Comparison of ENCODE assay signal across 13 cellular contexts in the genomic region with DNA sequence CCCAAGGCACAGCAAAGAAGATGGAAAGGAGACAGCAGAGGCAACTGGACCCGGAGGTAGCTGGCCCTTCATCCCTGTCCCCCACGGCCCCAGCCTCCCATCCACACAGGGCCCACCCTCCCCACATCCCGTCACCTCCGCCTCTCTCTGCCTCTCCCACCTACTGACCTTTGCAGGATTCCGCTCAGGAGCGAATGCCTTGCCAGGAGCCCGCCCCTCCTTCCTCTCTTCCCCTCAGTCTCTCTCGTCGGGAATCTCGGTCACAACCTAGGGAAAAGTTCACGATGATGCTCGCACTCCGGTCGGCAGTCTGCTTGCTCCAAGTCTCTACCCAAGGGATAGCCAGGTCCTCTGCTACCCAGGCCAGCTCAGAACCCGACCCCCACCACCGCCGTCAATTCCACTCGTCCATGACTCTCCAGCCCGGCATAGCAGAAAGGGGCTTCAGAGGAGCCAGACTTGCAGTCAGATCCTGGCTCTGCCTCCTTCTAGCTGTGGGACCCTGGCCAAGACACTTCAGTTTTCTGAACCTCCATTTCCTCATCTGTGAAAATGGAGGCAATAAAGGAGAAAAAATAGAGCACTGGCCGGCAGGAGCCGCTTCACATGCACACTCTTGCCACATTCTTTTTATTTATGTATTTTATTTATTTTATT. TPM values are rescaled to one million over a fixed set of nuclear protein-coding genes. Genes with fewer than 3 reads are reported as not detected.
DNase-seq lines count a peak whose midpoint lies in the region; ATAC-seq and TF ChIP-seq lines count a peak whose summit lies in the region.
"Had no signal": no experiment of that assay in that cellular context is flagged by ENCODE, and none has a peak within 500 bp of the region (broad histone marks: within the 10 kb centered on the region; RNA-seq: fewer than 3 reads in every experiment).

No MANE protein-coding gene starts in this region.

- peak overlapping the region; percentile 15 for H3K27ac Mint-ChIP-seq in activated naive CD8-positive, alpha-beta T cell treated with anti-CD3 and anti-CD28 coated beads, Interleukin-2, amount 50 U/mL, for 24 hours
- H3K27ac Mint-ChIP-seq in activated naive CD8-positive, alpha-beta T cell treated with anti-CD3 and anti-CD28 coated beads for 36 hours: no peak overlapping the region
- H3K27ac Mint-ChIP-seq in T-cell (peak overlapping the region; percentile 31 to 55), natural killer cell (peak overlapping the region; percentile 61 to 75)

- peaks cover 17% of the 10 kb centered on the region for H3K36me3 Mint-ChIP-seq in activated naive CD8-positive, alpha-beta T cell treated with anti-CD3 and anti-CD28 coated beads, Interleukin-2, amount 50 U/mL, for 24 hours (ENCODE audit: low read depth)
- H3K36me3 Mint-ChIP-seq in activated naive CD8-positive, alpha-beta T cell treated with anti-CD3 and anti-CD28 coated beads for 36 hours: peaks cover 5% of the 10 kb centered on the region
- H3K36me3 Mint-ChIP-seq in T-cell (peaks cover 41% of the 10 kb centered on the region), natural killer cell (peaks cover 14% of the 10 kb centered on the region)

- ATAC-seq in activated naive CD8-positive, alpha-beta T cell treated with anti-CD3 and anti-CD28 coated beads, Interleukin-2, amount 50 U/mL, for 24 hours: no peak
- ATAC-seq in T-cell (replicated peaks in 1 of 4): no peak
- ATAC-seq in natural killer cell: no peak
- ATAC-seq in GM18870 (IDR thresholded peaks at IDR 0.05; ENCODE audit: unreplicated experiment): no peak

- no peaks in the 10 kb centered on the region for H3K9me3 ChIP-seq in tibial artery
- H3K9me3 ChIP-seq: Peyer's patch, testis had no signal

- H3K4me1 ChIP-seq in tibial artery: peaks cover 0 to 72% (median 63%) of the 10 kb centered on the region in 4 donors

- CTCF ChIA-PET in T-cell (lab: Charles Lee): no interaction called here

- intact Hi-C loops in natural killer cell (cut with micrococcal nuclease) (no loop called here), tibial artery (cut with DNase I; ENCODE audit: low total_unique reads) (no loop called here)

- POLR2A ChIA-PET in T-cell (lab: Charles Lee): interaction anchor here in 1 of 2 donors (0.6 to 0.7 kb wide), 2 partner anchors 22 to 121 kb away, joined by 6 read pairs; no protein-coding TSS in a partner anchor

- H3K27me3 Mint-ChIP-seq in activated naive CD8-positive, alpha-beta T cell treated with anti-CD3 and anti-CD28 coated beads, Interleukin-2, amount 50 U/mL, for 24 hours: no peaks in the 10 kb centered on the region
- no peaks in the 10 kb centered on the region for H3K27me3 Mint-ChIP-seq in activated naive CD8-positive, alpha-beta T cell treated with anti-CD3 and anti-CD28 coated beads for 36 hours
- H3K27me3 Mint-ChIP-seq in T-cell: no peaks in the 10 kb centered on the region
- H3K27me3 Mint-ChIP-seq in natural killer cell (ENCODE audit: low read depth in 2 of 2): no peaks in the 10 kb centered on the region

- no peak for DNase-seq in activated naive CD8-positive, alpha-beta T cell treated with anti-CD3 and anti-CD28 coated beads, Interleukin-2, amount 50 U/mL, for 24 hours
- DNase-seq in activated naive CD8-positive, alpha-beta T cell treated with anti-CD3 and anti-CD28 coated beads for 36 hours: no peak
- DNase-seq in T-cell: no peak
- no peak for DNase-seq in natural killer cell
- DNase-seq in tibial artery: no peak
- DNase-seq in D341Med (ENCODE audit: low spot score): no peak
- DNase-seq in HPDE6-E6E7 (ENCODE audit: extremely low spot score): no peak
- DNase-seq: DMS 273 treated with DMSO at 0.1 percent for 48 hours, glutamatergic neuron, NCI-H446 treated with DMSO at 0.1 percent for 48 hours, Peyer's patch, testis had no signal

- TF ChIP-seq CTCF in natural killer cell (IDR thresholded peaks at IDR 0.05) (no peak), tibial artery (IDR thresholded peaks at IDR 0.05) (no peak)

- no peak overlapping the region for H3K4me3 ChIP-seq in tibial artery
- H3K4me3 ChIP-seq: Peyer's patch, testis had no signal

- H3K4me1 Mint-ChIP-seq in activated naive CD8-positive, alpha-beta T cell treated with anti-CD3 and anti-CD28 coated beads, Interleukin-2, amount 50 U/mL, for 24 hours: peaks cover 30% of the 10 kb centered on the region
- peaks cover 28% of the 10 kb centered on the region for H3K4me1 Mint-ChIP-seq in activated naive CD8-positive, alpha-beta T cell treated with anti-CD3 and anti-CD28 coated beads for 36 hours
- H3K4me1 Mint-ChIP-seq in T-cell: peaks cover 33 to 60% (median 49%) of the 10 kb centered on the region in 3 donors
- H3K4me1 Mint-ChIP-seq in natural killer cell: peaks cover 31 to 59% of the 10 kb centered on the region in 2 donors

- H3K27ac ChIP-seq in tibial artery: peak overlapping the region; percentile 98
- H3K27ac ChIP-seq: testis had no signal

- no peak overlapping the region for H3K4me3 Mint-ChIP-seq in activated naive CD8-positive, alpha-beta T cell treated with anti-CD3 and anti-CD28 coated beads, Interleukin-2, amount 50 U/mL, for 24 hours
- H3K4me3 Mint-ChIP-seq in activated naive CD8-positive, alpha-beta T cell treated with anti-CD3 and anti-CD28 coated beads for 36 hours: no peak overlapping the region
- H3K4me3 Mint-ChIP-seq in T-cell: no peak overlapping the region
- H3K4me3 Mint-ChIP-seq in natural killer cell: no peak overlapping the region

- peaks cover 49 to 73% (median 57%) of the 10 kb centered on the region in 3 donors for H3K36me3 ChIP-seq in tibial artery

- H3K9me3 Mint-ChIP-seq in activated naive CD8-positive, alpha-beta T cell treated with anti-CD3 and anti-CD28 coated beads, Interleukin-2, amount 50 U/mL, for 24 hours: no peaks in the 10 kb centered on the region
- H3K9me3 Mint-ChIP-seq in activated naive CD8-positive, alpha-beta T cell treated with anti-CD3 and anti-CD28 coated beads for 36 hours: no peaks in the 10 kb centered on the region
- H3K9me3 Mint-ChIP-seq in T-cell (no peaks in the 10 kb centered on the region), natural killer cell (no peaks in the 10 kb centered on the region)

- no peaks in the 10 kb centered on the region for H3K27me3 ChIP-seq in tibial artery
- H3K27me3 ChIP-seq: Peyer's patch, testis had no signal

RNA-seq across cellular contexts. Expression of a gene that starts 10.2 kb away (rescaled TPM):
- total RNA-seq in activated naive CD8-positive, alpha-beta T cell treated with anti-CD3 and anti-CD28 coated beads for 36 hours: 10 to 100 TPM; 12.3 to 12.5 TPM
- 100 to 1,000 TPM; 267 to 636 (median 395) TPM for total RNA-seq in T-cell
- 100 to 1,000 TPM; 623 to 740 (median 677) TPM for total RNA-seq in natural killer cell

RNA-seq across cellular contexts. Expression of a gene that starts 37.3 kb away (rescaled TPM):
- 1,000 to 10,000 TPM; 1,924 to 1,929 TPM for total RNA-seq in activated naive CD8-positive, alpha-beta T cell treated with anti-CD3 and anti-CD28 coated beads for 36 hours
- 1,000 to 10,000 TPM; 1,908 to 2,187 (median 2,119) TPM for total RNA-seq in T-cell
- total RNA-seq in natural killer cell: 100 to 1,000 TPM; 628 to 754 (median 714) TPM

RNA-seq across cellular contexts. Expression of a gene that starts 54.9 kb away (rescaled TPM):
- 10 to 100 TPM; 29.1 to 32.2 TPM for total RNA-seq in activated naive CD8-positive, alpha-beta T cell treated with anti-CD3 and anti-CD28 coated beads for 36 hours
- total RNA-seq in T-cell: 10 to 100 TPM; 35.2 to 56.0 (median 42.9) TPM
- total RNA-seq in natural killer cell: 10 to 100 TPM; 20.0 to 28.9 (median 26.2) TPM

Comparison
In these comparisons a context has a peak if more than half of its experiments do, and no peak if none do; other contexts are left out.
1. RNA of a gene that starts 10.2 kb away (total RNA-seq): 623 to 740 TPM in natural killer cell and 267 to 636 TPM in T-cell; 12.3 to 12.5 TPM in activated naive CD8-positive, alpha-beta T cell treated with anti-CD3 and anti-CD28 coated beads for 36 hours; every median in the first group is over 10 times any median in the second.